ENCODE assay signal across 24 cellular contexts in genomic region chr6:34646714-34647113, GRCh38.
"Had no signal": no experiment of that assay in that cellular context is flagged by ENCODE, and none has a peak within 500 bp of the region (broad histone marks: within the 10 kb centered on the region; RNA-seq: fewer than 3 reads in every experiment).

No MANE protein-coding gene starts in this region.

- H3K4me3 Mint-ChIP-seq: activated B cell treated with CpG ODN at 0.5 μM for 24 hours; activated CD4-positive, alpha-beta T cell treated with anti-CD3 and anti-CD28 coated beads, Interleukin-2, amount 10 ng/mL, durations not matched to agents 24 days and 14 days had no signal

- DNase-seq: activated B cell treated with CpG ODN at 0.5 μM for 24 hours; activated CD4-positive, alpha-beta T cell treated with anti-CD3 and anti-CD28 coated beads for 1 hour; activated CD4-positive, alpha-beta T cell treated with anti-CD3 and anti-CD28 coated beads, Interleukin-2, amount 10 ng/mL, durations not matched to agents 24 days and 14 days; activated CD4-positive, alpha-beta T cell treated with anti-CD3 and anti-CD28 coated beads, Interleukin-2, amount 50 U/mL, for 48 hours; activated effector memory CD4-positive, alpha-beta T cell treated with anti-CD3 and anti-CD28 coated beads, Interleukin-2, amount 50 U/mL, for 16 hours; activated naive CD4-positive, alpha-beta T cell treated with Interleukin-2 at 50 U/mL for 16 hours; activated T-cell treated with anti-CD3 and anti-CD28 coated beads for 4 hours; cerebellar nuclear complex; NCI-H1092 treated with DMSO at 0.1 percent for 48 hours; NCI-H1417 treated with DMSO at 0.1 percent for 48 hours; NCI-H1694; NCI-H2029; NCI-H2107; NCI-H2171 treated with DMSO at 0.1 percent for 48 hours; NCI-H226; NCI-H510A; NCI-H69; NK-92 treated with Interleukin-12 subunit alpha and Interleukin-12 subunit beta, amount 100 ng/mL, for 24 hours; PC-9; SHP77 treated with DMSO at 0.1 percent for 48 hours; T-helper 2 cell; T1000 had no signal

- H3K27me3 Mint-ChIP-seq: activated B cell treated with CpG ODN at 0.5 μM for 24 hours; activated CD4-positive, alpha-beta T cell treated with anti-CD3 and anti-CD28 coated beads, Interleukin-2, amount 10 ng/mL, durations not matched to agents 24 days and 14 days had no signal

- H3K4me2 ChIP-seq: KMS-11, PC-9 had no signal

- H3K27ac Mint-ChIP-seq: activated B cell treated with CpG ODN at 0.5 μM for 24 hours; activated CD4-positive, alpha-beta T cell treated with anti-CD3 and anti-CD28 coated beads, Interleukin-2, amount 10 ng/mL, durations not matched to agents 24 days and 14 days; activated naive CD4-positive, alpha-beta T cell treated with anti-CD3 and anti-CD28 coated beads, Interleukin-2, amount 50 U/mL, for 72 hours had no signal

- H3K9ac ChIP-seq: KMS-11 had no signal

- H3K27ac ChIP-seq: KMS-11, PC-9 had no signal

- H3K4me3 ChIP-seq: PC-9 had no signal

- H2AFZ ChIP-seq: PC-9 had no signal

- H3K9me3 Mint-ChIP-seq: activated B cell treated with CpG ODN at 0.5 μM for 24 hours; activated CD4-positive, alpha-beta T cell treated with anti-CD3 and anti-CD28 coated beads, Interleukin-2, amount 10 ng/mL, durations not matched to agents 24 days and 14 days; activated naive CD4-positive, alpha-beta T cell treated with anti-CD3 and anti-CD28 coated beads, Interleukin-2, amount 50 U/mL, for 72 hours had no signal

- ATAC-seq: activated naive CD4-positive, alpha-beta T cell treated with anti-CD3 and anti-CD28 coated beads, Interleukin-2, amount 50 U/mL, for 72 hours had no signal
